ENCODE assay signal across 15 cellular contexts in the genomic region with DNA sequence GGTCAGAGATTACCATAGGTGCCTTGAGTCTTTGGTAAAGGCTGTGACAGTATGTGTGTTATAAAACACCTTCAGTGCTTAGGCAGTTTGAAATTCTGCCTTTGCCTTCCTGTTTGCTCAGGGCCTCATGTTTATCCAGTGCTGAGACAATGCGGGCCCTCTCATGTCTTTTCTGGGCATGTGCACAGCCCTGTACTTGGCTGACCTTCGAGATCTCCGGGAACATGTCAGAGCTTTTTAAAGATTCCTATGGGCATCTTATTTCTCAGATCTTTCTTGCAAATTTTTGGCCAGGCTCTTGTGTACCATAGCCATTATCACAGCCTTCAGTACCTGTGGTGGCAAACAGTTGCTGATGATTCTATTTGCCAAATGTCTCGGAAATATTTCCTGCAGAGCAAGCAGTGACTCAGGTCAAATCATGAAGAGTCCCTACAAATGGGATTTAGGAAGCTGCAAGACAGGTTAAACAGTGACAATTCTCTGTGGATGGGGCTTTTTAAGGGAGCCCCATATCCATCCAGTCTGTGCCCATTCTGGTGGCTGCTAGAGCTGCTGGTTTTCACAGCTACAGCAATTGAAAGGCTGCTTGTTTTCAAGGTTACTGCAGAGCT. TPM values are rescaled to one million over a fixed set of nuclear protein-coding genes. Genes with fewer than 3 reads are reported as not detected.
DNase-seq lines count a peak whose midpoint lies in the region; ATAC-seq and TF ChIP-seq lines count a peak whose summit lies in the region.
"Had no signal": no experiment of that assay in that cellular context is flagged by ENCODE, and none has a peak within 500 bp of the region (broad histone marks: within the 10 kb centered on the region; RNA-seq: fewer than 3 reads in every experiment).

No MANE protein-coding gene starts in this region.

- peak; percentile 62 to 64 for ATAC-seq in lower lobe of right lung

- no peaks in the 10 kb centered on the region for H3K9me2 ChIP-seq in GM23248 (ENCODE audit: insufficient read depth)

- H3K36me3 ChIP-seq in esophagus (ENCODE audit: control insufficient read depth in 2 of 2, insufficient read depth in 2 of 2, low read length in 1 of 2) (no peaks in the 10 kb centered on the region), lower lobe of right lung (no peaks in the 10 kb centered on the region), GM23248 (ENCODE audit: low read depth) (no peaks in the 10 kb centered on the region)

- no peak overlapping the region for H3K4me3 Mint-ChIP-seq in activated T-helper 1 cell treated with anti-CD3 and anti-CD28 coated beads, Interleukin-12 subunit alpha, Interleukin-12 subunit beta, Interleukin-2, Interleukin-4 antibody, amounts not matched to agents 30 ng/mL and 10 ng/mL and 1 ng/mL, durations not matched to agents 14 hours and 24 hours and 36 hours
- H3K4me3 Mint-ChIP-seq: activated naive CD4-positive, alpha-beta T cell treated with anti-CD3 and anti-CD28 coated beads for 36 hours had no signal

- H3K27ac Mint-ChIP-seq in activated T-helper 1 cell treated with anti-CD3 and anti-CD28 coated beads, Interleukin-12 subunit alpha, Interleukin-12 subunit beta, Interleukin-2, Interleukin-4 antibody, amounts not matched to agents 30 ng/mL and 10 ng/mL and 1 ng/mL, durations not matched to agents 14 hours and 24 hours and 36 hours: no peak overlapping the region
- H3K27ac Mint-ChIP-seq: activated naive CD4-positive, alpha-beta T cell treated with anti-CD3 and anti-CD28 coated beads for 36 hours had no signal

- peak; percentile 50 for DNase-seq in COLO668 (lab: John Stamatoyannopoulos, UW; ENCODE audit: unreplicated experiment)
- DNase-seq in NCI-H2196 (lab: John Stamatoyannopoulos, UW; ENCODE audit: unreplicated experiment): peak; percentile 72
- peak; percentile 20 for DNase-seq in lower lobe of right lung
- no peak for DNase-seq in GM23248
- DNase-seq in stimulated activated CD4-positive, alpha-beta T cell treated with anti-CD3 and anti-CD28 coated beads, Interleukin-1b, Interleukin-23, amount 100 ng/mL, for 48 hours: no peak
- DNase-seq in NCI-H1105 (lab: John Stamatoyannopoulos, UW): no peak
- no peak for DNase-seq in activated T-helper 1 cell treated with anti-CD3 and anti-CD28 coated beads, Interleukin-12 subunit alpha, Interleukin-12 subunit beta, Interleukin-2, Interleukin-4 antibody, amounts not matched to agents 30 ng/mL and 10 ng/mL and 1 ng/mL, durations not matched to agents 14 hours and 24 hours and 36 hours (ENCODE audit: low spot score)
- DNase-seq: activated CD8-positive, alpha-beta memory T cell treated with anti-CD3 and anti-CD28 coated beads for 24 hours; activated naive CD4-positive, alpha-beta T cell treated with anti-CD3 and anti-CD28 coated beads for 36 hours; caudate nucleus; DMS 273 treated with DMSO at 0.1 percent for 48 hours; trophoblast cell had no signal

- TF ChIP-seq CTCF in lower lobe of right lung (IDR thresholded peaks at IDR 0.05): no peak

- WGBS in esophagus, 2 donors: 45 to 46% methylated on average over 4 of the region's 4 CpGs
- 55 to 70% methylated on average over 4 of the region's 4 CpGs for WGBS in GM23248 (ENCODE audit: low coverage in 1 of 2, low lambda C conversion rate in 2 of 2, missing lambda C conversion rate in 2 of 2), 2 experiments

- H3F3A ChIP-seq in GM23248 (ENCODE audit: insufficient read depth): no peaks in the 10 kb centered on the region

- no peaks in the 10 kb centered on the region for H3K79me2 ChIP-seq in GM23248 (ENCODE audit: insufficient read depth)

- peak overlapping the region; percentile 82 to 91 for H3K27ac ChIP-seq in esophagus (ENCODE audit: low read depth in 2 of 2, low read length in 1 of 2)
- no peak overlapping the region for H3K27ac ChIP-seq in lower lobe of right lung
- no peak overlapping the region for H3K27ac ChIP-seq in GM23248

- no peaks in the 10 kb centered on the region for H3K4me1 ChIP-seq in esophagus (ENCODE audit: control insufficient read depth in 2 of 2, insufficient read depth in 2 of 2, low read length in 1 of 2)
- no peaks in the 10 kb centered on the region for H3K4me1 ChIP-seq in lower lobe of right lung
- no peaks in the 10 kb centered on the region for H3K4me1 ChIP-seq in GM23248 (ENCODE audit: insufficient read depth)

- H3K9me3 Mint-ChIP-seq in activated T-helper 1 cell treated with anti-CD3 and anti-CD28 coated beads, Interleukin-12 subunit alpha, Interleukin-12 subunit beta, Interleukin-2, Interleukin-4 antibody, amounts not matched to agents 30 ng/mL and 10 ng/mL and 1 ng/mL, durations not matched to agents 14 hours and 24 hours and 36 hours: peaks cover 5% of the 10 kb centered on the region
- H3K9me3 Mint-ChIP-seq: activated naive CD4-positive, alpha-beta T cell treated with anti-CD3 and anti-CD28 coated beads for 36 hours had no signal

- no peak overlapping the region for H3K4me3 ChIP-seq in esophagus (ENCODE audit: low read depth in 1 of 2, low read length in 2 of 2)
- H3K4me3 ChIP-seq in lower lobe of right lung: no peak overlapping the region
- H3K4me3 ChIP-seq in GM23248: no peak overlapping the region

- no peak overlapping the region for H3K4me2 ChIP-seq in GM23248 (ENCODE audit: unreplicated experiment)

- no peaks in the 10 kb centered on the region for H3K27me3 Mint-ChIP-seq in activated T-helper 1 cell treated with anti-CD3 and anti-CD28 coated beads, Interleukin-12 subunit alpha, Interleukin-12 subunit beta, Interleukin-2, Interleukin-4 antibody, amounts not matched to agents 30 ng/mL and 10 ng/mL and 1 ng/mL, durations not matched to agents 14 hours and 24 hours and 36 hours (ENCODE audit: insufficient read depth)

- no peaks in the 10 kb centered on the region for H3K36me3 Mint-ChIP-seq in activated T-helper 1 cell treated with anti-CD3 and anti-CD28 coated beads, Interleukin-12 subunit alpha, Interleukin-12 subunit beta, Interleukin-2, Interleukin-4 antibody, amounts not matched to agents 30 ng/mL and 10 ng/mL and 1 ng/mL, durations not matched to agents 14 hours and 24 hours and 36 hours (ENCODE audit: low read depth)

- intact Hi-C loops in lower lobe of right lung (cut with DNase I): no loop called here
- intact Hi-C loops in activated T-helper 1 cell treated with anti-CD3 and anti-CD28 coated beads, Interleukin-12 subunit alpha, Interleukin-12 subunit beta, Interleukin-2, Interleukin-4 antibody, amounts not matched to agents 30 ng/mL and 10 ng/mL and 1 ng/mL, durations not matched to agents 14 hours and 24 hours and 36 hours (cut with micrococcal nuclease): no loop called here

- no peaks in the 10 kb centered on the region for H4K20me1 ChIP-seq in GM23248 (ENCODE audit: insufficient read depth)

- H3K4me1 Mint-ChIP-seq in activated T-helper 1 cell treated with anti-CD3 and anti-CD28 coated beads, Interleukin-12 subunit alpha, Interleukin-12 subunit beta, Interleukin-2, Interleukin-4 antibody, amounts not matched to agents 30 ng/mL and 10 ng/mL and 1 ng/mL, durations not matched to agents 14 hours and 24 hours and 36 hours (ENCODE audit: low read depth): no peaks in the 10 kb centered on the region

- no peak overlapping the region for H3K9ac ChIP-seq in GM23248

- in situ Hi-C loops in GM23248 (cut with MboI): no loop called here

- H2AFZ ChIP-seq in GM23248: no peak overlapping the region

- H3K27me3 ChIP-seq in esophagus (ENCODE audit: control insufficient read depth in 1 of 2, insufficient read depth in 2 of 2, low read length in 2 of 2) (no peaks in the 10 kb centered on the region), lower lobe of right lung (ENCODE audit: low read depth) (no peaks in the 10 kb centered on the region), GM23248 (replicated peaks; ENCODE audit: insufficient read depth) (no peaks in the 10 kb centered on the region)

- no peaks in the 10 kb centered on the region for H3K9me3 ChIP-seq in esophagus (ENCODE audit: control insufficient read depth in 2 of 2, insufficient read depth in 1 of 2, low read depth in 1 of 2, low read length in 1 of 2)
- H3K9me3 ChIP-seq in lower lobe of right lung: no peaks in the 10 kb centered on the region
- no peaks in the 10 kb centered on the region for H3K9me3 ChIP-seq in GM23248 (ENCODE audit: low read depth)

RNA-seq across cellular contexts. Expression of gene HOOK1, which starts 42.1 kb away (rescaled TPM):
- polyA plus RNA-seq in esophagus (10 to 100 TPM in 1 of 2 donors, 1 to 10 TPM in 1; 9.2 to 14.1 TPM), GM23248 (2016; fragmentation: Nextera tagmentation; extraction: Ambion mirVana) (not detected in 2 replicates)
- total RNA-seq in lower lobe of right lung: 14.7 TPM
- total RNA-seq in GM23248 (2014; rRNA removed; shearing (Covaris generic)): not detected in 2 replicates
- 1.8 and 2.4 TPM in 2 replicates for total RNA-seq in activated T-helper 1 cell treated with anti-CD3 and anti-CD28 coated beads, Interleukin-12 subunit alpha, Interleukin-12 subunit beta, Interleukin-2, Interleukin-4 antibody, amounts not matched to agents 30 ng/mL and 10 ng/mL and 1 ng/mL, durations not matched to agents 14 hours and 24 hours and 36 hours
- total RNA-seq: mesenteric fat pad, osteocyte had no signal

Comparison
In these comparisons a context has a peak if more than half of its experiments do, and no peak if none do; other contexts are left out.
1. DNase-seq: peak in COLO668 (single experiment), NCI-H2196 (single experiment) and lower lobe of right lung (single experiment); none in GM23248 (single experiment), stimulated activated CD4-positive, alpha-beta T cell treated with anti-CD3 and anti-CD28 coated beads, Interleukin-1b, Interleukin-23, amount 100 ng/mL, for 48 hours (single experiment), NCI-H1105 (single experiment) and activated T-helper 1 cell treated with anti-CD3 and anti-CD28 coated beads, Interleukin-12 subunit alpha, Interleukin-12 subunit beta, Interleukin-2, Interleukin-4 antibody, amounts not matched to agents 30 ng/mL and 10 ng/mL and 1 ng/mL, durations not matched to agents 14 hours and 24 hours and 36 hours (single experiment).
2. H3K27ac ChIP-seq: peak in esophagus (2 of 2); none in lower lobe of right lung (single experiment) and GM23248 (single experiment).